Comparison of ENCODE assay signal across 8 cellular contexts in genomic region chr3:150760431-150761200, GRCh38. TPM values are rescaled to one million over a fixed set of nuclear protein-coding genes. Genes with fewer than 3 reads are reported as not detected.
A peak's percentile ranks its signal among the peaks of the same experiment; 100 is the strongest.
DNase-seq lines count a peak whose midpoint lies in the region; ATAC-seq and TF ChIP-seq lines count a peak whose summit lies in the region.

No MANE protein-coding gene starts in this region.

- peak overlapping the region; percentile 99 for H3K27ac Mint-ChIP-seq in activated T-cell treated with anti-CD3 and anti-CD28 coated beads, Interleukin-2, amount 50 U/mL, for 24 hours
- H3K27ac Mint-ChIP-seq in stimulated activated naive CD8-positive, alpha-beta T cell treated with anti-CD3 and anti-CD28 coated beads, Interleukin-15, Interleukin-2, amounts not matched to agents 100 ng/mL and 50 ng/mL, for 24 hours = peak overlapping the region; percentile 98

- H3K27me3 Mint-ChIP-seq in activated T-cell treated with anti-CD3 and anti-CD28 coated beads, Interleukin-2, amount 50 U/mL, for 24 hours = no peaks in the 10 kb centered on the region
- no peaks in the 10 kb centered on the region for H3K27me3 Mint-ChIP-seq in stimulated activated naive CD8-positive, alpha-beta T cell treated with anti-CD3 and anti-CD28 coated beads, Interleukin-15, Interleukin-2, amounts not matched to agents 100 ng/mL and 50 ng/mL, for 24 hours

- H3K4me1 ChIP-seq in heart right ventricle (peaks cover 4 to 70% (median 57%) of the 10 kb centered on the region in 9 donors), hepatocyte (ENCODE audit: insufficient read depth) (peaks cover 54% of the 10 kb centered on the region)

- H3K27ac ChIP-seq in heart right ventricle (peak overlapping the region in 6 of 10 donors; percentile 18 to 96 (median 94)), hepatocyte (peak overlapping the region; percentile 97)

- no peak for TF ChIP-seq CTCF in heart right ventricle (IDR thresholded peaks at IDR 0.05)
- TF ChIP-seq CTCF in hepatocyte (IDR thresholded peaks at IDR 0.05; ENCODE audit: poor library complexity) = no peak

- peak overlapping the region; percentile 94 for H3K4me3 Mint-ChIP-seq in activated T-cell treated with anti-CD3 and anti-CD28 coated beads, Interleukin-2, amount 50 U/mL, for 24 hours
- H3K4me3 Mint-ChIP-seq in stimulated activated naive CD8-positive, alpha-beta T cell treated with anti-CD3 and anti-CD28 coated beads, Interleukin-15, Interleukin-2, amounts not matched to agents 100 ng/mL and 50 ng/mL, for 24 hours = peak overlapping the region; percentile 95

- 51 to 55% methylated on average over 6 of the region's 6 CpGs for WGBS in heart right ventricle, 2 donors
- WGBS in hepatocyte (ENCODE audit: low lambda C conversion rate, missing lambda C conversion rate) = 78% methylated on average over 6 of the region's 6 CpGs

- peaks cover 76% of the 10 kb centered on the region for H3K36me3 Mint-ChIP-seq in activated T-cell treated with anti-CD3 and anti-CD28 coated beads, Interleukin-2, amount 50 U/mL, for 24 hours (ENCODE audit: low read depth)
- H3K36me3 Mint-ChIP-seq in stimulated activated naive CD8-positive, alpha-beta T cell treated with anti-CD3 and anti-CD28 coated beads, Interleukin-15, Interleukin-2, amounts not matched to agents 100 ng/mL and 50 ng/mL, for 24 hours (ENCODE audit: low read depth) = peaks cover 66% of the 10 kb centered on the region

- intact Hi-C loops in heart right ventricle (cut with DNase I) = loop anchor here in 5 of 10 donors (5.0 to 10.0 kb wide), 5 partner anchors 33 to 213 kb away; partner anchors contain the start of genes SELENOT (in 3 of the 5), EIF2A (in 2 of the 5) and SERP1 (in 2 of the 5)
- intact Hi-C loops in left ventricle myocardium superior (cut with micrococcal nuclease) = no loop called here

- H3K27me3 ChIP-seq in heart right ventricle (no peaks in the 10 kb centered on the region), hepatocyte (no peaks in the 10 kb centered on the region)

- H3K9me3 ChIP-seq in heart right ventricle (no peaks in the 10 kb centered on the region), hepatocyte (ENCODE audit: low read depth) (no peaks in the 10 kb centered on the region)

- peak overlapping the region in 9 of 10 donors; percentile 69 to 100 (median 84) for H3K4me3 ChIP-seq in heart right ventricle
- H3K4me3 ChIP-seq in hepatocyte = peak overlapping the region; percentile 71

- no peak overlapping the region for H2AFZ ChIP-seq in hepatocyte

- H3K36me3 ChIP-seq in heart right ventricle = peaks cover 0 to 19% (median 0%) of the 10 kb centered on the region in 9 donors
- H3K36me3 ChIP-seq in hepatocyte (replicated peaks; ENCODE audit: insufficient read depth, low read depth) = no peaks in the 10 kb centered on the region

- peaks cover 68% of the 10 kb centered on the region for H3K79me2 ChIP-seq in hepatocyte

- no peaks in the 10 kb centered on the region for H3K9me3 Mint-ChIP-seq in activated T-cell treated with anti-CD3 and anti-CD28 coated beads, Interleukin-2, amount 50 U/mL, for 24 hours
- H3K9me3 Mint-ChIP-seq in stimulated activated naive CD8-positive, alpha-beta T cell treated with anti-CD3 and anti-CD28 coated beads, Interleukin-15, Interleukin-2, amounts not matched to agents 100 ng/mL and 50 ng/mL, for 24 hours = no peaks in the 10 kb centered on the region

- DNase-seq in heart right ventricle (no peak), left ventricle myocardium superior (no peak), hepatocyte (ENCODE audit: low spot score) (no peak), NCI-H2196 treated with DMSO at 0.1 percent for 48 hours (lab: John Stamatoyannopoulos, UW; ENCODE audit: unreplicated experiment) (no peak), midbrain (lab: John Stamatoyannopoulos, UW) (no peak)
- no peak for DNase-seq in activated T-cell treated with anti-CD3 and anti-CD28 coated beads, Interleukin-2, amount 50 U/mL, for 24 hours

- H4K20me1 ChIP-seq in hepatocyte (ENCODE audit: insufficient read depth, poor library complexity, severe bottlenecking) = peaks cover 48% of the 10 kb centered on the region

- peaks cover 62% of the 10 kb centered on the region for H3K4me1 Mint-ChIP-seq in activated T-cell treated with anti-CD3 and anti-CD28 coated beads, Interleukin-2, amount 50 U/mL, for 24 hours (ENCODE audit: low read depth)
- H3K4me1 Mint-ChIP-seq in stimulated activated naive CD8-positive, alpha-beta T cell treated with anti-CD3 and anti-CD28 coated beads, Interleukin-15, Interleukin-2, amounts not matched to agents 100 ng/mL and 50 ng/mL, for 24 hours (ENCODE audit: low read depth) = peaks cover 70% of the 10 kb centered on the region

- peak overlapping the region; percentile 82 for H3K4me2 ChIP-seq in hepatocyte

- ATAC-seq in heart right ventricle (no peak), left ventricle myocardium superior (no peak), HG03378 (IDR thresholded peaks at IDR 0.05; ENCODE audit: unreplicated experiment) (peak; percentile 51)

- H3K9me2 ChIP-seq in hepatocyte (replicated peaks; ENCODE audit: insufficient read depth) = no peaks in the 10 kb centered on the region

RNA-seq across cellular contexts. Expression of gene SIAH2, which starts 2.4 kb away (rescaled TPM):
- total RNA-seq in heart right ventricle = 10 to 100 TPM; 11.5 to 30.7 (median 20.8) TPM
- 10 to 100 TPM in 1 of 2 donors, 1 to 10 TPM in 1; 6.1 to 16.0 TPM for polyA plus RNA-seq in heart right ventricle
- 23.2 TPM for total RNA-seq in left ventricle myocardium superior
- total RNA-seq in hepatocyte = 43.6 and 46.4 TPM in 2 replicates
- polyA plus RNA-seq in hepatocyte = 54.3 and 57.9 TPM in 2 replicates

RNA-seq across cellular contexts. Expression of gene ERICH6, which starts 56.9 kb away (rescaled TPM):
- total RNA-seq in heart right ventricle = under 1 TPM in 2 of 10 donors, not detected in 8; 0.20 to 0.56 TPM
- polyA plus RNA-seq in heart right ventricle = not detected
- not detected for total RNA-seq in left ventricle myocardium superior
- not detected in 2 replicates for total RNA-seq in hepatocyte
- 0.61 TPM in 1 of 2 replicates, not detected in the other for polyA plus RNA-seq in hepatocyte
